In genomic region chr11:71853895-71854294, GRCh38 we compare ENCODE assay signal across 21 cellular contexts. TPM values are rescaled to one million over a fixed set of nuclear protein-coding genes. Genes with fewer than 3 reads are reported as not detected.
"Had no signal": no experiment of that assay in that cellular context is flagged by ENCODE, and none has a peak within 500 bp of the region (broad histone marks: within the 10 kb centered on the region; RNA-seq: fewer than 3 reads in every experiment).

No MANE protein-coding gene starts in this region.

RNA-seq across cellular contexts. Expression of gene DEFB108B, which starts 20.9 kb away (rescaled TPM):
- total RNA-seq: activated naive CD4-positive, alpha-beta T cell treated with anti-CD3 and anti-CD28 coated beads for 36 hours; activated naive CD4-positive, alpha-beta T cell treated with anti-CD3 and anti-CD28 coated beads, Interleukin-2, amount 50 U/mL, for 72 hours; activated naive CD8-positive, alpha-beta T cell treated with anti-CD3 and anti-CD28 coated beads for 36 hours; activated naive CD8-positive, alpha-beta T cell treated with anti-CD3 and anti-CD28 coated beads, Interleukin-2, amount 10 ng/mL, durations not matched to agents 7 days and 5 days; activated T-cell treated with anti-CD3 and anti-CD28 coated beads, Interleukin-2, amount 50 U/mL, for 4 hours; activated T-cell treated with anti-CD3 and anti-CD28 coated beads, Interleukin-2, amount 50 U/mL, for 72 hours; activated T-helper 1 cell treated with anti-CD3 and anti-CD28 coated beads, Interleukin-12 subunit alpha, Interleukin-12 subunit beta, Interleukin-2, Interleukin-4 antibody, amounts not matched to agents 30 ng/mL and 10 ng/mL and 1 ng/mL, durations not matched to agents 14 hours and 24 hours and 36 hours; activated T-helper 17 cell treated with anti-CD3 and anti-CD28 coated beads, Interleukin-2, amount 50 U/mL, for 72 hours; activated T-helper 2 cell treated with anti-CD3 and anti-CD28 coated beads, Interferon-gamma antibody, Interleukin-2, Interleukin-4, amounts not matched to agents 10 μg/mL and 5 μg/mL and 100 μg/mL, durations not matched to agents 14 hours and 24 hours and 36 hours; adrenal gland; aorta; ascending aorta; astrocyte; body of pancreas; breast epithelium; bronchial epithelial cell; cardiac muscle cell; cardiac septum; cerebellum; chondrocyte had no signal
- polyA plus RNA-seq: adipose tissue, adrenal gland, aorta, cardiac muscle cell had no signal

RNA-seq across cellular contexts. Expression of gene DEFB131B, which starts 24.4 kb away (rescaled TPM):
- total RNA-seq: activated naive CD4-positive, alpha-beta T cell treated with anti-CD3 and anti-CD28 coated beads for 36 hours; activated naive CD4-positive, alpha-beta T cell treated with anti-CD3 and anti-CD28 coated beads, Interleukin-2, amount 50 U/mL, for 72 hours; activated naive CD8-positive, alpha-beta T cell treated with anti-CD3 and anti-CD28 coated beads for 36 hours; activated naive CD8-positive, alpha-beta T cell treated with anti-CD3 and anti-CD28 coated beads, Interleukin-2, amount 10 ng/mL, durations not matched to agents 7 days and 5 days; activated T-cell treated with anti-CD3 and anti-CD28 coated beads, Interleukin-2, amount 50 U/mL, for 4 hours; activated T-cell treated with anti-CD3 and anti-CD28 coated beads, Interleukin-2, amount 50 U/mL, for 72 hours; activated T-helper 1 cell treated with anti-CD3 and anti-CD28 coated beads, Interleukin-12 subunit alpha, Interleukin-12 subunit beta, Interleukin-2, Interleukin-4 antibody, amounts not matched to agents 30 ng/mL and 10 ng/mL and 1 ng/mL, durations not matched to agents 14 hours and 24 hours and 36 hours; activated T-helper 17 cell treated with anti-CD3 and anti-CD28 coated beads, Interleukin-2, amount 50 U/mL, for 72 hours; activated T-helper 2 cell treated with anti-CD3 and anti-CD28 coated beads, Interferon-gamma antibody, Interleukin-2, Interleukin-4, amounts not matched to agents 10 μg/mL and 5 μg/mL and 100 μg/mL, durations not matched to agents 14 hours and 24 hours and 36 hours; adrenal gland; aorta; ascending aorta; astrocyte; body of pancreas; breast epithelium; bronchial epithelial cell; cardiac muscle cell; cardiac septum; cerebellum; chondrocyte had no signal
- polyA plus RNA-seq: adipose tissue, adrenal gland, aorta, cardiac muscle cell had no signal
